ENCODE assay signal across 21 cellular contexts in the genomic region with DNA sequence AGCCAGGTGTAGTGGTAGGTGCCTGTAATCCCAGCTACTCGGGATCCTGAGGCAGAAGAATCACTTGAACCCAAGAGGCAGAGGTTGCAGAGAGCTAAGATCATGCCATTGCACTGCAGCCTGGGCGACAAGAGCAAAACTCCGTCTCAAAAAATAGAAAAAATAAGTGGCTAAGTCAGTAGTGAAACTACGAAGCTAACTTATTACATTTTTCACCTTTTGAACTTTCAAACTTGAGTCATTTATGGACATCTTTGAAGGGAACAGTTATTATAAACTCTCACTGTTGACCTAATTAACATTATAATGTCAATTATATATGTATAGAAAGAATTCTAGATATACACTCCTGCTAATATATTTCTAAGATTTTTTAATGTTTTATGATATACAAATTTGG.
DNase-seq lines count a peak whose midpoint lies in the region; ATAC-seq and TF ChIP-seq lines count a peak whose summit lies in the region.
"Had no signal": no experiment of that assay in that cellular context is flagged by ENCODE, and none has a peak within 500 bp of the region (broad histone marks: within the 10 kb centered on the region; RNA-seq: fewer than 3 reads in every experiment).

No MANE protein-coding gene starts in this region.

- H3K27ac ChIP-seq in foreskin keratinocyte, result no peak overlapping the region

- no peak for TF ChIP-seq CTCF in foreskin keratinocyte (conservative IDR thresholded peaks at IDR 0.05)

- peak; percentile 73 for ATAC-seq in GM18499 (IDR thresholded peaks at IDR 0.05; ENCODE audit: insufficient read depth, unreplicated experiment)
- ATAC-seq in GM19455 (IDR thresholded peaks at IDR 0.05; ENCODE audit: unreplicated experiment), result peak; percentile 54
- peak; percentile 58 for ATAC-seq in HG02981 (IDR thresholded peaks at IDR 0.05; ENCODE audit: unreplicated experiment)
- ATAC-seq in HG03565 (IDR thresholded peaks at IDR 0.05; ENCODE audit: unreplicated experiment), result peak; percentile 66
- no peak for ATAC-seq in foreskin keratinocyte
- ATAC-seq: Panc1, Right ventricle myocardium inferior, SK-N-SH treated with all-trans-retinoic acid at 6 μM for 48 hours had no signal

- no peaks in the 10 kb centered on the region for H3K27me3 ChIP-seq in foreskin keratinocyte

- no peaks in the 10 kb centered on the region for H3K4me1 ChIP-seq in foreskin keratinocyte
- H3K4me1 ChIP-seq: HAP-1 had no signal

- DNase-seq in NCI-H226 (no peak), foreskin keratinocyte (no peak), NCI-H1092 treated with DMSO at 0.1 percent for 48 hours (lab: John Stamatoyannopoulos, UW) (no peak), midbrain (lab: John Stamatoyannopoulos, UW) (no peak)
- DNase-seq: C1 segment of cervical spinal cord, DMS 273 treated with DMSO at 0.1 percent for 48 hours, EL, KG1, MM.1S, NCI-H1930, NCI-H2171, NCI-H510A, NCI-H82 had no signal
